ENCODE assay signal across 31 cellular contexts in genomic region chr20:59866338-59866737, GRCh38.
"Had no signal": no experiment of that assay in that cellular context is flagged by ENCODE, and none has a peak within 500 bp of the region (broad histone marks: within the 10 kb centered on the region; RNA-seq: fewer than 3 reads in every experiment).

No MANE protein-coding gene starts in this region.

- H3K4me3 ChIP-seq: breast epithelium, gastroesophageal sphincter, pancreas, prostate gland, smooth muscle cell, stomach, suprapubic skin, tibial artery had no signal

- H3K27me3 ChIP-seq: breast epithelium, gastroesophageal sphincter, pancreas, stomach, suprapubic skin, tibial artery had no signal

- DNase-seq: activated CD4-positive, alpha-beta memory T cell treated with anti-CD3 and anti-CD28 coated beads, Interleukin-2, amount 10 ng/mL, durations not matched to agents 7 days and 5 days; activated CD4-positive, alpha-beta T cell treated with anti-CD3 and anti-CD28 coated beads for 1 hour; activated CD4-positive, alpha-beta T cell treated with anti-CD3 and anti-CD28 coated beads, Interleukin-2, amount 10 ng/mL, durations not matched to agents 7 days and 5 days; activated CD8-positive, alpha-beta memory T cell treated with anti-CD3 and anti-CD28 coated beads, Interleukin-2, amount 50 U/mL, for 48 hours; activated gamma-delta T cell treated with Interleukin-2 at 50 U/mL for 16 hours; activated naive CD4-positive, alpha-beta T cell treated with anti-CD3 and anti-CD28 coated beads, Interleukin-2, amount 50 U/mL, for 16 hours; activated T-cell treated with anti-CD3 and anti-CD28 coated beads, Interleukin-2, amount 50 U/mL, for 24 hours; amygdala; central memory CD4-positive, alpha-beta T cell; hypothalamus; immature natural killer cell; midbrain; naive thymus-derived CD8-positive, alpha-beta T cell; nucleus accumbens; pancreas; retina; stimulated activated CD4-positive, alpha-beta T cell treated with anti-CD3 and anti-CD28 coated beads, Interleukin-15, amount 100 ng/mL, for 24 hours; stimulated activated CD4-positive, alpha-beta T cell treated with anti-CD3 and anti-CD28 coated beads, Interleukin-2, amount 100 ng/mL, for 24 hours; stimulated activated naive B cell treated with anti-CD40 and anti-IgM and Interleukin-4, amounts not matched to agents 10 μg/mL and 1 μg/mL and 100 μg/mL, for 72 hours; stomach; T-helper 2 cell; tibial artery had no signal

- ATAC-seq: activated T-helper 17 cell treated with anti-CD3 and anti-CD28 coated beads, Interleukin-2, amount 50 U/mL, for 72 hours; esophagus mucosa; gastroesophageal sphincter; naive thymus-derived CD8-positive, alpha-beta T cell; pancreas; sciatic nerve; stimulated activated naive B cell treated with anti-CD40 and anti-IgM and Interleukin-4, amounts not matched to agents 10 μg/mL and 1 μg/mL and 100 μg/mL, for 72 hours; WTC11 had no signal

- H3K9me3 ChIP-seq: breast epithelium, gastroesophageal sphincter, pancreas, prostate gland, stomach, suprapubic skin, tibial artery had no signal

- H3K27ac ChIP-seq: breast epithelium, gastroesophageal sphincter, pancreas, prostate gland, stomach, suprapubic skin, tibial artery had no signal

- H3K4me2 ChIP-seq: smooth muscle cell had no signal

- H3K36me3 ChIP-seq: gastroesophageal sphincter, pancreas, prostate gland, suprapubic skin, tibial artery had no signal

- H3K4me1 ChIP-seq: breast epithelium, gastroesophageal sphincter, pancreas, prostate gland, stomach, suprapubic skin, tibial artery had no signal
